ENCODE assay signal across 15 cellular contexts in genomic region chr15:44087578-44088190, GRCh38.
DNase-seq lines count a peak whose midpoint lies in the region; ATAC-seq, FAIRE-seq and TF ChIP-seq lines count a peak whose summit lies in the region.
"Had no signal": no experiment of that assay in that cellular context is flagged by ENCODE, and none has a peak within 500 bp of the region (broad histone marks: within the 10 kb centered on the region; RNA-seq: fewer than 3 reads in every experiment).

No MANE protein-coding gene starts in this region.

- no peak for TF ChIP-seq POLR2A in A549 (IDR thresholded peaks at IDR 0.05; ENCODE audit: low read length)

- no peaks in the 10 kb centered on the region for H3K27me3 ChIP-seq in effector memory CD4-positive, alpha-beta T cell (replicated peaks; ENCODE audit: control insufficient read depth, insufficient read depth, low read length, poor library complexity, severe bottlenecking)
- H3K27me3 ChIP-seq: BE2C had no signal

- no peak for TF ChIP-seq EP300 in A549 (IDR thresholded peaks at IDR 0.05)

- H3K4me2 ChIP-seq in A549 = peak overlapping the region; percentile 60

- H3K9me3 ChIP-seq in A549 (no peaks in the 10 kb centered on the region), HEK293 (ENCODE audit: control insufficient read depth, insufficient read depth, low read depth, low read length) (no peaks in the 10 kb centered on the region)
- no peaks in the 10 kb centered on the region for H3K9me3 ChIP-seq in effector memory CD4-positive, alpha-beta T cell (ENCODE audit: control insufficient read depth, low read length)
- H3K9me3 ChIP-seq: BE2C, HAP-1 had no signal

- WGBS in A549 (ENCODE audit: missing lambda C conversion rate) = 0% methylated on average over 1 of the region's 1 CpG

- POLR2A ChIA-PET in A549 (lab: Yijun Ruan, JAX) = no interaction called here
- POLR2A ChIA-PET in HEK293 (lab: Yijun Ruan, JAX) = interaction anchor here (0.9 kb wide), 1 partner anchor 102 kb away, joined by 3 read pairs; no protein-coding TSS in a partner anchor

- FAIRE-seq in A549 (lab: Jason Lieb, UNC) = no peak

- H3K4me3 ChIP-seq in A549 (no peak overlapping the region), HEK293 (ENCODE audit: low read depth, low read length) (no peak overlapping the region)
- no peak overlapping the region for H3K4me3 ChIP-seq in effector memory CD4-positive, alpha-beta T cell (ENCODE audit: insufficient read depth, low read depth, low read length, poor library complexity, severe bottlenecking)
- H3K4me3 ChIP-seq: HAP-1 had no signal

- ATAC-seq in A549 = peak; percentile 86 to 88
- no peak for ATAC-seq in stimulated activated naive CD8-positive, alpha-beta T cell treated with anti-CD3 and anti-CD28 coated beads, Interleukin-15, Interleukin-2, amounts not matched to agents 100 U/mL and 50 U/mL, for 24 hours
- no peak for ATAC-seq in GM18502 (IDR thresholded peaks at IDR 0.05; ENCODE audit: poor library complexity, unreplicated experiment)
- ATAC-seq: naive thymus-derived CD8-positive, alpha-beta T cell; stimulated activated effector memory CD8-positive, alpha-beta T cell treated with anti-CD3 and anti-CD28 coated beads, Interleukin-12 subunit alpha, Interleukin-12 subunit beta, amount 100 ng/mL, for 72 hours had no signal

- CTCF ChIA-PET in A549 (lab: Yijun Ruan, JAX) (interaction anchor here (1.2 kb wide), 1 partner anchor 22 kb away, joined by 3 read pairs; no protein-coding TSS in a partner anchor), HEK293 (lab: Yijun Ruan, JAX) (no interaction called here)

- H3K4me1 ChIP-seq in A549 = peaks cover 44% of the 10 kb centered on the region
- H3K4me1 ChIP-seq in HEK293 (ENCODE audit: control insufficient read depth, insufficient read depth, low read length) = peaks cover 6% of the 10 kb centered on the region; the same call in 1 of the 2 replicates
- H3K4me1 ChIP-seq in effector memory CD4-positive, alpha-beta T cell (ENCODE audit: control insufficient read depth, insufficient read depth, low read length, poor library complexity, severe bottlenecking) = no peaks in the 10 kb centered on the region
- H3K4me1 ChIP-seq: HAP-1 had no signal

- H3K36me3 ChIP-seq in HEK293 (ENCODE audit: control insufficient read depth in 2 of 2, insufficient read depth in 1 of 2, low read length in 2 of 2) = no peaks in the 10 kb centered on the region
- H3K36me3 ChIP-seq in effector memory CD4-positive, alpha-beta T cell (ENCODE audit: control insufficient read depth, insufficient read depth, low read length) = no peaks in the 10 kb centered on the region
- H3K36me3 ChIP-seq: BE2C, HAP-1 had no signal

- TF ChIP-seq CTCF in A549 (IDR thresholded peaks at IDR 0.05) (no peak), HEK293 (tag by site-specific recombination; IDR thresholded peaks at IDR 0.05) (no peak)

- peak; percentile 47 to 58 for DNase-seq in A549 (ENCODE audit: low read depth in 1 of 2, low spot score in 1 of 2)
- DNase-seq in amniotic stem cell (lab: John Stamatoyannopoulos, UW) = peak; percentile 69
- DNase-seq in glomerular endothelial cell (ENCODE audit: extremely low read depth, low read depth, low spot score) = peak; percentile 42
- DNase-seq in effector memory CD4-positive, alpha-beta T cell = no peak
- no peak for DNase-seq in stimulated activated naive CD8-positive, alpha-beta T cell treated with anti-CD3 and anti-CD28 coated beads, Interleukin-15, Interleukin-2, amounts not matched to agents 100 U/mL and 50 U/mL, for 24 hours
- DNase-seq in NCI-H1105 (lab: John Stamatoyannopoulos, UW) = no peak
- DNase-seq: activated CD4-positive, alpha-beta T cell treated with anti-CD3 and anti-CD28 coated beads, Interleukin-2, amount 50 U/mL, for 4 hours; activated gamma-delta T cell; BE2C; naive thymus-derived CD8-positive, alpha-beta T cell; NCI-H524 had no signal

- TF ChIP-seq RAD21 in A549 (conservative IDR thresholded peaks at IDR 0.05 in 1 of 2, IDR thresholded peaks at IDR 0.05 in 1 of 2) = no peak

- H3K27ac ChIP-seq in A549 (peak overlapping the region; percentile 76 to 86), HEK293 (ENCODE audit: extremely low read depth, low read depth, low read length) (no peak overlapping the region)
- H3K27ac ChIP-seq in effector memory CD4-positive, alpha-beta T cell (ENCODE audit: insufficient read depth, low read length, poor library complexity, severe bottlenecking) = no peak overlapping the region

TF ChIP-seq in A549, 52 proteins besides CTCF, POLR2A, EP300 and RAD21:
- TF ChIP-seq MAZ (IDR thresholded peaks at IDR 0.05; ENCODE audit: borderline replicate concordance, low read depth, low read length) (no peak), GATA3 (IDR thresholded peaks at IDR 0.05; ENCODE audit: borderline replicate concordance) (no peak), FOSL2 (IDR thresholded peaks at IDR 0.05) (peak; percentile 57; the same call in 1 of the 2 replicates), FOSL2 (CRISPR knock-in tag; IDR thresholded peaks at IDR 0.05) (peak; percentile 80), JUNB (IDR thresholded peaks at IDR 0.05) (peak; percentile 42; the same call in 1 of the 2 replicates), CEBPB (IDR thresholded peaks at IDR 0.05) (0 out of 4 replicates have a peak, but pooled peaks of 1 of the 2 experiments have one; percentile 2), MAFK (IDR thresholded peaks at IDR 0.05; ENCODE audit: partially characterized antibody) (peak; percentile 57), MAX (IDR thresholded peaks at IDR 0.05) (peak; percentile 72)
- TF ChIP-seq, protein P1, sequence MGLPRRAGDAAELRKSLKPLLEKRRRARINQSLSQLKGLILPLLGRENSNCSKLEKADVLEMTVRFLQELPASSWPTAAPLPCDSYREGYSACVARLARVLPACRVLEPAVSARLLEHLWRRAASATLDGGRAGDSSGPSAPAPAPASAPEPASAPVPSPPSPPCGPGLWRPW (IDR thresholded peaks at IDR 0.05) = no peak

TF ChIP-seq in HEK293, 187 proteins besides CTCF, POLR2A, EP300 and RAD21:
- TF ChIP-seq PRDM6 (tag by site-specific recombination; IDR thresholded peaks at IDR 0.05) (peak; percentile 58), ZNF664 (tag by site-specific recombination; IDR thresholded peaks at IDR 0.05) (peak; percentile 55; the same call in 1 of the 2 replicates), ZIC2 (tag by site-specific recombination; IDR thresholded peaks at IDR 0.05) (no peak)
- TF ChIP-seq, protein P2, sequence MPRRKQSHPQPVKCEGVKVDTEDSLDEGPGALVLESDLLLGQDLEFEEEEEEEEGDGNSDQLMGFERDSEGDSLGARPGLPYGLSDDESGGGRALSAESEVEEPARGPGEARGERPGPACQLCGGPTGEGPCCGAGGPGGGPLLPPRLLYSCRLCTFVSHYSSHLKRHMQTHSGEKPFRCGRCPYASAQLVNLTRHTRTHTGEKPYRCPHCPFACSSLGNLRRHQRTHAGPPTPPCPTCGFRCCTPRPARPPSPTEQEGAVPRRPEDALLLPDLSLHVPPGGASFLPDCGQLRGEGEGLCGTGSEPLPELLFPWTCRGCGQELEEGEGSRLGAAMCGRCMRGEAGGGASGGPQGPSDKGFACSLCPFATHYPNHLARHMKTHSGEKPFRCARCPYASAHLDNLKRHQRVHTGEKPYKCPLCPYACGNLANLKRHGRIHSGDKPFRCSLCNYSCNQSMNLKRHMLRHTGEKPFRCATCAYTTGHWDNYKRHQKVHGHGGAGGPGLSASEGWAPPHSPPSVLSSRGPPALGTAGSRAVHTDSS (tag by site-specific recombination; IDR thresholded peaks at IDR 0.05) = peak; percentile 98
TF ChIP-seq in HEK293: peak in this region for 3.

Comparison
In these comparisons a context has a peak if more than half of its experiments do, and no peak if none do; other contexts are left out.
1. ATAC-seq: peak in A549 (2 of 2); none in stimulated activated naive CD8-positive, alpha-beta T cell treated with anti-CD3 and anti-CD28 coated beads, Interleukin-15, Interleukin-2, amounts not matched to agents 100 U/mL and 50 U/mL, for 24 hours (single experiment) and GM18502 (single experiment).
2. DNase-seq: peak in A549 (2 of 2), amniotic stem cell (single experiment) and glomerular endothelial cell (single experiment); none in effector memory CD4-positive, alpha-beta T cell (0 of 3), stimulated activated naive CD8-positive, alpha-beta T cell treated with anti-CD3 and anti-CD28 coated beads, Interleukin-15, Interleukin-2, amounts not matched to agents 100 U/mL and 50 U/mL, for 24 hours (single experiment) and NCI-H1105 (single experiment).
3. H3K27ac ChIP-seq: peak in A549 (2 of 2); none in HEK293 (single experiment) and effector memory CD4-positive, alpha-beta T cell (single experiment).